9 cellular contexts compared by ENCODE assay signal in genomic region chr11:120235024-120235628, GRCh38. TPM values are rescaled to one million over a fixed set of nuclear protein-coding genes. Genes with fewer than 3 reads are reported as not detected.
DNase-seq lines count a peak whose midpoint lies in the region; ATAC-seq, FAIRE-seq and TF ChIP-seq lines count a peak whose summit lies in the region.
"Had no signal": no experiment of that assay in that cellular context is flagged by ENCODE, and none has a peak within 500 bp of the region (broad histone marks: within the 10 kb centered on the region; RNA-seq: fewer than 3 reads in every experiment).

No MANE protein-coding gene starts in this region.

- TF ChIP-seq CTCF in DOHH2 (IDR thresholded peaks at IDR 0.05; ENCODE audit: low read depth, low read length, poor library complexity, severe bottlenecking) (peak; percentile 88), IMR-90 (conservative IDR thresholded peaks at IDR 0.05; ENCODE audit: low read depth, low read length) (peak; percentile 66), RWPE1 (conservative IDR thresholded peaks at IDR 0.05; ENCODE audit: low read depth) (peak; percentile 86)

- dilution Hi-C loops in IMR-90 (cut with HindIII; ENCODE audit: low sequenced_read_pairs, unreplicated experiment) = no loop called here

- H3K4me3 ChIP-seq in DOHH2 (ENCODE audit: low read length) (no peak overlapping the region), IMR-90 (ENCODE audit: insufficient read depth, low read depth, low read length) (no peak overlapping the region)

- intact Hi-C loops in IMR-90 (cut with micrococcal nuclease) = loop anchor here (1.0 to 2.0 kb wide), 2 partner anchors 65 to 718 kb away; no protein-coding TSS in a partner anchor

- no peak overlapping the region for H2BK5ac ChIP-seq in IMR-90 (ENCODE audit: low read depth, low read length, poor library complexity, severe bottlenecking)

- H3K56ac ChIP-seq in IMR-90 (ENCODE audit: extremely low read depth, insufficient read depth, low read length) = no peak overlapping the region

- 0% methylated on average over 1 of the region's 8 CpGs; no CpG with 5 or more reads in 1 of the 2 experiments for WGBS in IMR-90 (ENCODE audit: extremely low coverage in 2 of 2, insufficient read length in 1 of 2), 2 experiments

- H3K18ac ChIP-seq in IMR-90 (ENCODE audit: low read depth, low read length) = no peak overlapping the region

- H3K4me1 ChIP-seq in DOHH2 (ENCODE audit: control insufficient read depth, low read length) = peaks cover 8% of the 10 kb centered on the region
- no peaks in the 10 kb centered on the region for H3K4me1 ChIP-seq in IMR-90 (ENCODE audit: control insufficient read depth, insufficient read depth, low read length)

- POLR2A ChIA-PET in IMR-90 (lab: Charles Lee; ENCODE audit: unreplicated experiment) (no interaction called here), RWPE1 (lab: Yijun Ruan, JAX; ENCODE audit: low non-redundant PET) (no interaction called here)

- no peak overlapping the region for H3K14ac ChIP-seq in IMR-90 (replicated peaks; ENCODE audit: low read depth, low read length)

- H4K20me1 ChIP-seq in DOHH2 (ENCODE audit: control insufficient read depth, insufficient read depth, low read depth, low read length) (no peaks in the 10 kb centered on the region), IMR-90 (ENCODE audit: insufficient read depth, low read length) (no peaks in the 10 kb centered on the region)

- peak; percentile 77 for TF ChIP-seq RAD21 in IMR-90 (IDR thresholded peaks at IDR 0.05; ENCODE audit: low read length)

- H3K9ac ChIP-seq in IMR-90 (ENCODE audit: low read depth, low read length) = no peak overlapping the region

- H3K27me3 ChIP-seq in DOHH2 (ENCODE audit: control insufficient read depth, low read length) = peaks cover 15% of the 10 kb centered on the region
- H3K27me3 ChIP-seq in IMR-90 (ENCODE audit: control insufficient read depth, insufficient read depth, low read length) = peaks cover 50% of the 10 kb centered on the region

- H3K9me2 ChIP-seq in DOHH2 (replicated peaks; ENCODE audit: control insufficient read depth, low read length) = no peaks in the 10 kb centered on the region

- H2BK15ac ChIP-seq in IMR-90 (ENCODE audit: low read depth, low read length) = no peak overlapping the region

- no peak for TF ChIP-seq POLR2A in IMR-90 (IDR thresholded peaks at IDR 0.05; ENCODE audit: low read depth, low read length)

- peak overlapping the region; percentile 79 for H2AK9ac ChIP-seq in IMR-90 (replicated peaks; ENCODE audit: low read depth, low read length, poor library complexity)

- H3K9me3 ChIP-seq in DOHH2 (ENCODE audit: control insufficient read depth, insufficient read depth, low read length) = no peaks in the 10 kb centered on the region
- no peaks in the 10 kb centered on the region for H3K9me3 ChIP-seq in IMR-90 (ENCODE audit: control insufficient read depth, insufficient read depth, low read length)

- H3F3A ChIP-seq in DOHH2 (ENCODE audit: control insufficient read depth, insufficient read depth) = no peaks in the 10 kb centered on the region

- ATAC-seq in IMR-90 (ENCODE audit: low read depth) (peak; percentile 78), GM21526 (IDR thresholded peaks at IDR 0.05; ENCODE audit: low FRiP score, unreplicated experiment) (no peak)

- DNase-seq in IMR-90 (peak; percentile 43), RWPE1 (ENCODE audit: low spot score) (peak; percentile 90), iPS DF 19.7 (ENCODE audit: low read depth, low spot score) (peak; percentile 68), frontal cortex (ENCODE audit: low spot score in 2 of 2) (no peak)
- DNase-seq in activated naive CD8-positive, alpha-beta T cell treated with anti-CD3 and anti-CD28 coated beads, Interleukin-2, amount 50 U/mL, for 16 hours (ENCODE audit: low read depth, low spot score) = peak; percentile 27
- peak; percentile 27 for DNase-seq in stimulated activated CD4-positive, alpha-beta T cell treated with anti-CD3 and anti-CD28 coated beads, Interleukin-2, amount 100 ng/mL, for 4 hours (ENCODE audit: low read depth)

- no peak overlapping the region for H4K5ac ChIP-seq in IMR-90 (ENCODE audit: low read depth, low read length)

- H3K79me2 ChIP-seq in DOHH2 (ENCODE audit: control insufficient read depth, low read length) = no peaks in the 10 kb centered on the region

- no peak overlapping the region for H2BK120ac ChIP-seq in IMR-90 (ENCODE audit: low read depth, low read length)

- no peak overlapping the region for H3K27ac ChIP-seq in DOHH2 (ENCODE audit: low read depth, low read length)
- H3K27ac ChIP-seq in IMR-90 (ENCODE audit: insufficient read depth, low read length) = no peak overlapping the region
- H3K27ac ChIP-seq in RWPE1 = peak overlapping the region; percentile 39

- no peaks in the 10 kb centered on the region for H3K9me1 ChIP-seq in IMR-90 (ENCODE audit: insufficient read depth, low read length)

- no peak overlapping the region for H4K8ac ChIP-seq in IMR-90 (ENCODE audit: low read depth in 2 of 2, low read length in 2 of 2)

- H3K36me3 ChIP-seq in DOHH2 (ENCODE audit: control insufficient read depth, low read length) (no peaks in the 10 kb centered on the region), IMR-90 (ENCODE audit: control insufficient read depth, insufficient read depth, low read length) (no peaks in the 10 kb centered on the region)

- in situ Hi-C loops in IMR-90 (cut with MboI; ENCODE audit: low sequenced_read_pairs) = no loop called here

- H3K23ac ChIP-seq in IMR-90 (ENCODE audit: low read depth, low read length) = no peak overlapping the region

- H3K4me2 ChIP-seq in DOHH2 (ENCODE audit: low read length) (no peak overlapping the region), IMR-90 (ENCODE audit: low read depth, low read length) (no peak overlapping the region)

- no peak overlapping the region for H2BK20ac ChIP-seq in IMR-90 (ENCODE audit: low read depth, low read length)

- H3K79me1 ChIP-seq in IMR-90 (ENCODE audit: low read depth in 1 of 2, low read length in 2 of 2) = no peaks in the 10 kb centered on the region

- H3K4ac ChIP-seq in IMR-90 (ENCODE audit: low read depth, low read length) = no peak overlapping the region

- H2AFZ ChIP-seq in IMR-90 (replicated peaks; ENCODE audit: low read length, poor library complexity) = peak overlapping the region; percentile 70

- no peak overlapping the region for H4K91ac ChIP-seq in IMR-90 (ENCODE audit: insufficient read depth, low read depth, low read length)

- CTCF ChIA-PET in IMR-90 (lab: Yijun Ruan, JAX) = interaction anchor here (2.3 kb wide), 1 partner anchor 9 kb away, joined by 5 read pairs; no protein-coding TSS in a partner anchor
- CTCF ChIA-PET in RWPE1 (lab: Yijun Ruan, JAX) = interaction anchor here (0.6 to 4.4 kb wide), 14 partner anchors 13 to 247 kb away, joined by 3 to 51 read pairs (median 4); partner anchors contain the start of gene TRIM29

- no TSS peak for BruUV-seq in IMR-90 (replicated peaks; lab: Mats Ljungman, UMichigan)

- H2AK5ac ChIP-seq in IMR-90 (ENCODE audit: low read depth, low read length) = no peak overlapping the region

- no peak for FAIRE-seq in frontal cortex (lab: Jason Lieb, UNC)

TF ChIP-seq in IMR-90, 13 proteins besides CTCF, POLR2A, EP300 and RAD21:
- TF ChIP-seq SMC3 (IDR thresholded peaks at IDR 0.05; ENCODE audit: low read depth, low read length) (peak; percentile 79), FOS (IDR thresholded peaks at IDR 0.05; ENCODE audit: low read depth, low read length) (no peak)

RNA-seq across cellular contexts. Expression of gene POU2F3, which starts 4.8 kb away (rescaled TPM):
- total RNA-seq in IMR-90 (2012; rRNA removed) (under 0.01 TPM in 1 of 2 replicates, not detected in the other), frontal cortex (0.41 TPM)
- 0.09 and 0.14 TPM in 2 replicates for polyA plus RNA-seq in IMR-90 (2012; rRNA removed)
- polyA plus RNA-seq in IMR-90 (2012; cell fraction: cytosol; rRNA removed) = 0.08 TPM in 1 of 2 replicates, not detected in the other
- polyA plus RNA-seq in IMR-90 (2012; cell fraction: nucleus; rRNA removed; ENCODE audit: low replicate concordance) = 0.02 and 0.06 TPM in 2 replicates
- total RNA-seq: temporal lobe had no signal

RNA-seq across cellular contexts. Expression of gene OAF, which starts 24.3 kb away (rescaled TPM):
- total RNA-seq in IMR-90 (2012; rRNA removed) = 9.9 and 10.8 TPM in 2 replicates
- 42.0 and 53.1 TPM in 2 replicates for polyA plus RNA-seq in IMR-90 (2012; rRNA removed)
- 68.2 and 111 TPM in 2 replicates for polyA plus RNA-seq in IMR-90 (2012; cell fraction: cytosol; rRNA removed)
- polyA plus RNA-seq in IMR-90 (2012; cell fraction: nucleus; rRNA removed; ENCODE audit: low replicate concordance) = 38.8 and 119 TPM in 2 replicates
- 1.2 TPM for total RNA-seq in frontal cortex

Comparison
In these comparisons a context has a peak if more than half of its experiments do, and no peak if none do; other contexts are left out.
1. DNase-seq: peak in IMR-90 (single experiment), RWPE1 (single experiment), activated naive CD8-positive, alpha-beta T cell treated with anti-CD3 and anti-CD28 coated beads, Interleukin-2, amount 50 U/mL, for 16 hours (single experiment), iPS DF 19.7 (single experiment) and stimulated activated CD4-positive, alpha-beta T cell treated with anti-CD3 and anti-CD28 coated beads, Interleukin-2, amount 100 ng/mL, for 4 hours (single experiment); none in frontal cortex (0 of 2).
2. Peak in every context shown above with its lines, with median percentiles within 50 percentile points of each other: CTCF ChIP-seq.